ENCODE assay signal across 7 cellular contexts in genomic region chr14:37171678-37172023, GRCh38. TPM values are rescaled to one million over a fixed set of nuclear protein-coding genes. Genes with fewer than 3 reads are reported as not detected.
DNase-seq lines count a peak whose midpoint lies in the region; TF ChIP-seq lines count a peak whose summit lies in the region.

No MANE protein-coding gene starts in this region.

- POLR2A ChIA-PET in RWPE1 (lab: Yijun Ruan, JAX; ENCODE audit: low non-redundant PET), result no interaction called here

- H3K4me3 Mint-ChIP-seq in mesothelial cell of epicardium (peak overlapping the region; percentile 94), type B pancreatic cell (peak overlapping the region; percentile 98)

- H3K27ac ChIP-seq in RWPE1, result peak overlapping the region; percentile 87

- H3K4me1 Mint-ChIP-seq in mesothelial cell of epicardium (peaks cover 22% of the 10 kb centered on the region), type B pancreatic cell (ENCODE audit: unreplicated experiment) (peaks cover 17% of the 10 kb centered on the region)

- no peaks in the 10 kb centered on the region for H3K36me3 Mint-ChIP-seq in mesothelial cell of epicardium
- H3K36me3 Mint-ChIP-seq in type B pancreatic cell, result no peaks in the 10 kb centered on the region

- H3K9me3 Mint-ChIP-seq in mesothelial cell of epicardium, result no peaks in the 10 kb centered on the region
- H3K9me3 Mint-ChIP-seq in type B pancreatic cell, result no peaks in the 10 kb centered on the region

- TF ChIP-seq CTCF in RWPE1 (conservative IDR thresholded peaks at IDR 0.05; ENCODE audit: low read depth) (no peak), epithelial cell of proximal tubule (conservative IDR thresholded peaks at IDR 0.05; ENCODE audit: low read depth, low read length) (no peak), mesothelial cell of epicardium (IDR thresholded peaks at IDR 0.05; ENCODE audit: unreplicated experiment) (no peak), type B pancreatic cell (conservative IDR thresholded peaks at IDR 0.05) (no peak)

- H3K27me3 Mint-ChIP-seq in mesothelial cell of epicardium (ENCODE audit: low read depth), result peaks cover under 1% of the 10 kb centered on the region
- H3K27me3 Mint-ChIP-seq in type B pancreatic cell, result peaks cover 5% of the 10 kb centered on the region

- no peak for DNase-seq in RWPE1 (ENCODE audit: low spot score)
- no peak for DNase-seq in epithelial cell of proximal tubule (ENCODE audit: low read depth)
- no peak for DNase-seq in mesothelial cell of epicardium (ENCODE audit: low spot score in 2 of 2, unreplicated experiment in 2 of 2)
- DNase-seq in type B pancreatic cell (ENCODE audit: extremely low spot score, unreplicated experiment), result no peak
- no peak for DNase-seq in posterior vena cava (ENCODE audit: low spot score)
- no peak for DNase-seq in HCEC 1CT
- no peak for DNase-seq in UCSD-AML1 (lab: John Stamatoyannopoulos, UW; ENCODE audit: unreplicated experiment)

- CTCF ChIA-PET in RWPE1 (lab: Yijun Ruan, JAX), result interaction anchor here (1.8 kb wide), 1 partner anchor 22 kb away, joined by 4 read pairs; no protein-coding TSS in a partner anchor

- intact Hi-C loops in posterior vena cava (cut with DNase I), result no loop called here

- H3K27ac Mint-ChIP-seq in mesothelial cell of epicardium (peak overlapping the region; percentile 98), type B pancreatic cell (peak overlapping the region; percentile 95)

- peak overlapping the region; percentile 91 for H3K4me3 ChIP-seq in epithelial cell of proximal tubule (ENCODE audit: low read depth, low read length)

RNA-seq across cellular contexts. Expression of gene SLC25A21, which starts 0.8 kb away (rescaled TPM):
- total RNA-seq in epithelial cell of proximal tubule (0.81 and 1.5 TPM in 2 replicates), mesothelial cell of epicardium (1.8 to 3.7 TPM (median 2.3 TPM) in 3 replicates), type B pancreatic cell (ENCODE audit: low replicate concordance) (0.55 and 0.58 TPM in 2 replicates), posterior vena cava (1 to 10 TPM in 1 of 2 donors, under 1 TPM in 1; 1.00 to 1.2 TPM)

RNA-seq across cellular contexts. Expression of gene MIPOL1, which starts 26.1 kb away (rescaled TPM):
- total RNA-seq in epithelial cell of proximal tubule (5.7 and 6.7 TPM in 2 replicates), mesothelial cell of epicardium (24.3 to 29.2 TPM (median 28.4 TPM) in 3 replicates), type B pancreatic cell (ENCODE audit: low replicate concordance) (6.0 and 14.5 TPM in 2 replicates), posterior vena cava (10 to 100 TPM; 16.7 to 19.6 TPM)
